Comparison of ENCODE assay signal across 8 cellular contexts in the genomic region with DNA sequence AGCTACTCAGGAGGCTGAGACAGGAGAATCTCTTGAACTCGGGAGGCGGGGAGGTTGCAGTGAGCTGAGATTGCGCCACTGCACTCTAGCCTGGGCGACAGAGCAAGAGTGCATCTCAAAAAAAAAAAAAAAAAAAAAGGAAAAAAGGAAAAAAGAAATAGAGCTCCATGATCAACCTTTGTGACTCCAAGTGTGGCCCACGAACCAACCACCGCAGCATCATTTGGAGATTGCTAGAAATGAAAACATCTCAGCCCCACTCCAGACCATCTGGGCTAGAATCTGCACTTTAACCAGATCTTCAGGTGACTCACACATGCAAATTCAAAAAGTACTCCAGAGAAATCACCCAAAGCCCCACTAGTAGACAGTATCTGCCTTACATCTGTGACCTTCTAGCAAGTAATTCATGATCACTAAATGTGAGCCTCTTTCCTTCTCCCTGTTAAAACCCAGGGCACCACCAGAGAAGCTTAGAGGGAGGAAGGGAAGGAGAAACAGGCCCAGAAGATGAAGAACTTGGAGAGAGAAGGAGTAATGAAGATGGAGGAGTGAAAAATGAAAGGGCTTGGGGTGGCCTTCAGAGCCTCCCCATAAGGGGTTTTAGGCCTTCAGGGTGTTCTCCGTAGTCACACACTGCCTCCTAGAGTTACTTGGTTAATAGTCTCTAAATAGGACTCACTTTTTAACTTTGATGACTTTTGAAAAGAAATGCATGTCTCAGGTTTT.
DNase-seq lines count a peak whose midpoint lies in the region; ATAC-seq and TF ChIP-seq lines count a peak whose summit lies in the region.

No MANE protein-coding gene starts in this region.

- H3K4me1 ChIP-seq in OCI-LY7 (ENCODE audit: insufficient read depth, low read length, poor library complexity, severe bottlenecking) (no peaks in the 10 kb centered on the region), liver (ENCODE audit: control insufficient read depth in 4 of 4, insufficient read depth in 4 of 4, low read length in 3 of 4) (no peaks in the 10 kb centered on the region), ovary (ENCODE audit: insufficient read depth) (peaks cover 6% of the 10 kb centered on the region), HAP-1 (no peaks in the 10 kb centered on the region)

- no peak overlapping the region for H3K9ac ChIP-seq in liver (ENCODE audit: low read depth in 1 of 2, low read length in 2 of 2)

- intact Hi-C loops in OCI-LY7 (cut with micrococcal nuclease; ENCODE audit: unreplicated experiment) (loop anchor here (1.0 kb wide), 1 partner anchor 129 kb away; no protein-coding TSS in a partner anchor), ovary (cut with DNase I) (no loop called here)

- CTCF ChIA-PET in OCI-LY7 (lab: Charles Lee; ENCODE audit: unreplicated experiment), result interaction anchor here (1.1 kb wide), 1 partner anchor 127 kb away, joined by 3 read pairs; no protein-coding TSS in a partner anchor

- in situ Hi-C loops in HAP-1 (cut with MboI; ENCODE audit: low sequenced_read_pairs), result no loop called here

- WGBS in liver, result 94% methylated on average over 7 of the region's 7 CpGs
- 91 to 93% (median 93%) methylated on average over 7 of the region's 7 CpGs for WGBS in ovary, 3 donors

- H3K9me3 ChIP-seq in OCI-LY7 (ENCODE audit: low read length) (no peaks in the 10 kb centered on the region), liver (ENCODE audit: control insufficient read depth in 4 of 4, low read length in 3 of 4) (no peaks in the 10 kb centered on the region), ovary (no peaks in the 10 kb centered on the region), HAP-1 (no peaks in the 10 kb centered on the region)

- peak; percentile 37 for TF ChIP-seq CTCF in C4-2B (conservative IDR thresholded peaks at IDR 0.05)
- TF ChIP-seq CTCF in OCI-LY7 (conservative IDR thresholded peaks at IDR 0.05; ENCODE audit: low read length), result peak; percentile 67
- peak; percentile 17 for TF ChIP-seq CTCF in liver (IDR thresholded peaks at IDR 0.05; ENCODE audit: low read depth, low read length, missing input control)
- no peak for TF ChIP-seq CTCF in ovary (IDR thresholded peaks at IDR 0.05)

- DNase-seq in OCI-LY7 (ENCODE audit: low spot score), result peak; percentile 52
- DNase-seq in amniotic epithelial cell (ENCODE audit: low read depth), result peak; percentile 20
- DNase-seq in ovary, result no peak
- no peak for DNase-seq in HAP-1 (ENCODE audit: low spot score in 2 of 2)
- DNase-seq in GDM1 (lab: John Stamatoyannopoulos, UW), result no peak

- peak; percentile 77 to 78 for TF ChIP-seq RAD21 in liver (IDR thresholded peaks at IDR 0.05)

- no peaks in the 10 kb centered on the region for H3K27me3 ChIP-seq in liver (ENCODE audit: control insufficient read depth in 4 of 4, insufficient read depth in 4 of 4, low read length in 3 of 4)
- H3K27me3 ChIP-seq in ovary, result no peaks in the 10 kb centered on the region
- H3K27me3 ChIP-seq in HAP-1 (ENCODE audit: low read depth), result no peaks in the 10 kb centered on the region

- no peak overlapping the region for H3K4me2 ChIP-seq in OCI-LY7 (ENCODE audit: low read length)

- H3K79me2 ChIP-seq in OCI-LY7 (ENCODE audit: insufficient read depth, low read depth, low read length), result no peaks in the 10 kb centered on the region

- no peaks in the 10 kb centered on the region for H3K9me2 ChIP-seq in OCI-LY7 (ENCODE audit: insufficient read depth, low read length)

- no peak for TF ChIP-seq EP300 in ovary (IDR thresholded peaks at IDR 0.05)

- TF ChIP-seq POLR2A in ovary (IDR thresholded peaks at IDR 0.05), result no peak

- BruUV-seq in OCI-LY7 (replicated peaks; lab: Mats Ljungman, UMichigan), result no TSS peak

- no peak overlapping the region for H3K4me3 ChIP-seq in OCI-LY7 (ENCODE audit: low read depth, low read length, poor library complexity, severe bottlenecking)
- no peak overlapping the region for H3K4me3 ChIP-seq in liver (ENCODE audit: low read depth in 1 of 3, low read length in 3 of 3)
- no peak overlapping the region for H3K4me3 ChIP-seq in ovary
- H3K4me3 ChIP-seq in HAP-1, result no peak overlapping the region

- peak; percentile 65 for ATAC-seq in GM19395 (IDR thresholded peaks at IDR 0.05; ENCODE audit: unreplicated experiment)

- no peak overlapping the region for H3K27ac ChIP-seq in C4-2B
- no peak overlapping the region for H3K27ac ChIP-seq in OCI-LY7 (ENCODE audit: low read depth, low read length, poor library complexity, severe bottlenecking)
- H3K27ac ChIP-seq in liver (ENCODE audit: low read depth in 1 of 2, low read length in 2 of 2), result no peak overlapping the region
- H3K27ac ChIP-seq in ovary, result no peak overlapping the region

- no peak overlapping the region for H2AFZ ChIP-seq in OCI-LY7 (ENCODE audit: low read length)

- H3K36me3 ChIP-seq in OCI-LY7 (ENCODE audit: insufficient read depth, low read length) (no peaks in the 10 kb centered on the region), liver (ENCODE audit: control insufficient read depth in 4 of 4, insufficient read depth in 3 of 4, low read depth in 1 of 4, low read length in 3 of 4) (no peaks in the 10 kb centered on the region), ovary (no peaks in the 10 kb centered on the region), HAP-1 (replicated peaks) (no peaks in the 10 kb centered on the region)

- H4K20me1 ChIP-seq in OCI-LY7 (ENCODE audit: insufficient read depth, low read length), result no peaks in the 10 kb centered on the region

- POLR2A ChIA-PET in OCI-LY7 (lab: Charles Lee), result interaction anchor here (0.6 to 1.6 kb wide), 3 partner anchors 12 to 159 kb away, joined by 3 to 4 read pairs (median 3); no protein-coding TSS in a partner anchor

TF ChIP-seq in liver, 16 proteins besides CTCF, POLR2A, EP300 and RAD21:
- TF ChIP-seq JUND (IDR thresholded peaks at IDR 0.05), result no peak
- TF ChIP-seq TAF1 (conservative IDR thresholded peaks at IDR 0.05), result no peak
- TF ChIP-seq HNF4A (conservative IDR thresholded peaks at IDR 0.05), result no peak
- TF ChIP-seq NR2F2 (IDR thresholded peaks at IDR 0.05), result no peak
- no peak for TF ChIP-seq HNF4G (IDR thresholded peaks at IDR 0.05)
- no peak for TF ChIP-seq SP1 (IDR thresholded peaks at IDR 0.05)
- TF ChIP-seq YY1 (IDR thresholded peaks at IDR 0.05), result no peak
- TF ChIP-seq FOXA1 (IDR thresholded peaks at IDR 0.05), result no peak
- TF ChIP-seq FOXA2 (IDR thresholded peaks at IDR 0.05), result no peak

Comparison
In these comparisons a context has a peak if more than half of its experiments do, and no peak if none do; other contexts are left out.
1. CTCF ChIP-seq: peak in C4-2B (single experiment), OCI-LY7 (single experiment) and liver (single experiment); none in ovary (0 of 3).
2. DNase-seq: peak in OCI-LY7 (single experiment) and amniotic epithelial cell (single experiment); none in ovary (0 of 5), HAP-1 (0 of 2) and GDM1 (single experiment).